8 cellular contexts compared by ENCODE assay signal in genomic region chrX:7941390-7942042, GRCh38. TPM values are rescaled to one million over a fixed set of nuclear protein-coding genes. Genes with fewer than 3 reads are reported as not detected.
DNase-seq lines count a peak whose midpoint lies in the region; ATAC-seq and TF ChIP-seq lines count a peak whose summit lies in the region.

No MANE protein-coding gene starts in this region.

- intact Hi-C loops in lower leg skin (cut with DNase I; ENCODE audit: low total_unique reads): no loop called here

- H3K4me3 ChIP-seq in fibroblast of the aortic adventitia (ENCODE audit: low read depth, low read length): no peak overlapping the region
- H3K4me3 ChIP-seq in lower leg skin (ENCODE audit: low read depth, poor library complexity, severe bottlenecking): no peak overlapping the region

- no peak overlapping the region for H3K27ac Mint-ChIP-seq in natural killer cell treated with Interleukin-12 subunit alpha and Interleukin-12 subunit beta and Interleukin-15 and Interleukin-18, amount 100 ng/mL, for 72 hours

- ATAC-seq in GM18511 (IDR thresholded peaks at IDR 0.05; ENCODE audit: unreplicated experiment): peak; percentile 81
- no peak for ATAC-seq in natural killer cell treated with Interleukin-12 subunit alpha and Interleukin-12 subunit beta and Interleukin-15 and Interleukin-18, amount 100 ng/mL, for 72 hours
- ATAC-seq in HG02970 (IDR thresholded peaks at IDR 0.05; ENCODE audit: low FRiP score, unreplicated experiment): no peak

- WGBS in lower leg skin, 2 donors: 14 to 15% methylated on average over 3 of the region's 3 CpGs

- no peaks in the 10 kb centered on the region for H3K36me3 Mint-ChIP-seq in natural killer cell treated with Interleukin-12 subunit alpha and Interleukin-12 subunit beta and Interleukin-15 and Interleukin-18, amount 100 ng/mL, for 72 hours

- no peak for TF ChIP-seq POLR2A in lower leg skin (IDR thresholded peaks at IDR 0.05)

- H3K4me1 Mint-ChIP-seq in natural killer cell treated with Interleukin-12 subunit alpha and Interleukin-12 subunit beta and Interleukin-15 and Interleukin-18, amount 100 ng/mL, for 72 hours (ENCODE audit: low read depth in 2 of 2): no peaks in the 10 kb centered on the region

- H3K4me3 Mint-ChIP-seq in natural killer cell treated with Interleukin-12 subunit alpha and Interleukin-12 subunit beta and Interleukin-15 and Interleukin-18, amount 100 ng/mL, for 72 hours: no peak overlapping the region

- peaks cover 13 to 16% of the 10 kb centered on the region in 2 donors for H3K27me3 Mint-ChIP-seq in natural killer cell treated with Interleukin-12 subunit alpha and Interleukin-12 subunit beta and Interleukin-15 and Interleukin-18, amount 100 ng/mL, for 72 hours

- in situ Hi-C loops in ACHN (cut with HindIII; ENCODE audit: low pct_ligation_motif_present, low pct_unique_long_range_greater_than_20kb, low sequenced_read_pairs): no loop called here

- DNase-seq in ACHN: peak; percentile 18
- DNase-seq in NCI-H526 treated with DMSO at 0.1 percent for 48 hours (lab: John Stamatoyannopoulos, UW): peak; percentile 10
- DNase-seq in fibroblast of the aortic adventitia (ENCODE audit: low read depth): peak; percentile 7
- no peak for DNase-seq in superior temporal gyrus (ENCODE audit: extremely low spot score)
- DNase-seq in lower leg skin (ENCODE audit: low spot score in 2 of 2): no peak
- DNase-seq in natural killer cell treated with Interleukin-12 subunit alpha and Interleukin-12 subunit beta and Interleukin-15 and Interleukin-18, amount 100 ng/mL, for 72 hours (ENCODE audit: low spot score): no peak

- peak; percentile 39 for TF ChIP-seq CTCF in fibroblast of the aortic adventitia (IDR thresholded peaks at IDR 0.05; ENCODE audit: insufficient read depth, low read length)
- TF ChIP-seq CTCF in lower leg skin (IDR thresholded peaks at IDR 0.05): no peak

- H3K9me3 Mint-ChIP-seq in natural killer cell treated with Interleukin-12 subunit alpha and Interleukin-12 subunit beta and Interleukin-15 and Interleukin-18, amount 100 ng/mL, for 72 hours: no peaks in the 10 kb centered on the region

RNA-seq across cellular contexts. Expression of gene PNPLA4, which starts 14.3 kb away (rescaled TPM):
- total RNA-seq in fibroblast of the aortic adventitia (ENCODE audit: low replicate concordance) (1.5 and 14.2 TPM in 2 replicates), lower leg skin (10 to 100 TPM in 3 of 4 donors, 1 to 10 TPM in 1; 4.8 to 31.6 (median 18.6) TPM)
- 1 to 10 TPM; 2.0 to 9.4 TPM for total RNA-seq in natural killer cell treated with Interleukin-12 subunit alpha and Interleukin-12 subunit beta and Interleukin-15 and Interleukin-18, amount 100 ng/mL, for 72 hours

Comparison
In these comparisons a context has a peak if more than half of its experiments do, and no peak if none do; other contexts are left out.
1. DNase-seq: peak in ACHN (single experiment), NCI-H526 treated with DMSO at 0.1 percent for 48 hours (single experiment) and fibroblast of the aortic adventitia (single experiment); none in superior temporal gyrus (single experiment), lower leg skin (0 of 2) and natural killer cell treated with Interleukin-12 subunit alpha and Interleukin-12 subunit beta and Interleukin-15 and Interleukin-18, amount 100 ng/mL, for 72 hours (single experiment).